ENCODE assay signal across 9 cellular contexts in the genomic region with DNA sequence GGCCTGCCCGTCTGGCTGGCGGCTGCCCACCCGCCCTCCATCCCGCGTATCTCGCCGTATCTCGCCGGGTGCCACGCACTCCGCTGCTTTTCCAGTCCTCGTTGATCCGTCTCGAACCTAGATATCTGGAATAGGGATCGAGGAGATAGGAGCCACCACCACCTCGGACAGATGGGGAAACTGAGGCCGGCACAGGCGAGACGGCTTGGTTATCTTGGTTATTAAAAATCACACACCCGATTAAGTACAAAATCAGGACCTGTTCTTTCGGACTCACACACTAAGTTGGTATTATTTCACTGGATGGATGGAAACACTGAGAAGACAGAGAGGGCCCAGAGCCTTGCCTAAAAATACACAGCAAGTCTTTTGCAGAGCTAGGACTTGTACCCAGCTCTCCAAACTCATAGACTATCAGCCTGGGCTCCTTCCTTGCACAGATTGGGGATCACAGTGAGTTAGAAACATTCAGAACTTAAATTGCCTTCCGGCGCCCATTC. TPM values are rescaled to one million over a fixed set of nuclear protein-coding genes. Genes with fewer than 3 reads are reported as not detected.
DNase-seq lines count a peak whose midpoint lies in the region; ATAC-seq lines count a peak whose summit lies in the region.
"Had no signal": no experiment of that assay in that cellular context is flagged by ENCODE, and none has a peak within 500 bp of the region (broad histone marks: within the 10 kb centered on the region; RNA-seq: fewer than 3 reads in every experiment).

No MANE protein-coding gene starts in this region.

- no peaks in the 10 kb centered on the region for H3K36me3 Mint-ChIP-seq in activated CD4-positive, alpha-beta memory T cell treated with anti-CD3 and anti-CD28 coated beads for 36 hours
- H3K36me3 Mint-ChIP-seq in stimulated activated naive B cell treated with anti-CD40 and anti-IgM and Interleukin-4, amounts not matched to agents 10 μg/mL and 1 μg/mL and 100 μg/mL, for 72 hours, result peaks cover 3 to 10% of the 10 kb centered on the region in 2 donors

- H3K4me3 ChIP-seq in iPS-18c (ENCODE audit: insufficient read depth, low read depth, low read length), result peak overlapping the region; percentile 87

- no peaks in the 10 kb centered on the region for H3K9me3 ChIP-seq in iPS-18c (ENCODE audit: control insufficient read depth, insufficient read depth, low read length)

- peak overlapping the region; percentile 91 for H3K4me3 Mint-ChIP-seq in activated CD4-positive, alpha-beta memory T cell treated with anti-CD3 and anti-CD28 coated beads for 36 hours
- H3K4me3 Mint-ChIP-seq in stimulated activated naive B cell treated with anti-CD40 and anti-IgM and Interleukin-4, amounts not matched to agents 10 μg/mL and 1 μg/mL and 100 μg/mL, for 72 hours, result peak overlapping the region; percentile 87 to 94

- H3K9me3 Mint-ChIP-seq in activated CD4-positive, alpha-beta memory T cell treated with anti-CD3 and anti-CD28 coated beads for 36 hours, result no peaks in the 10 kb centered on the region
- peaks cover 0 to 1% of the 10 kb centered on the region in 2 donors for H3K9me3 Mint-ChIP-seq in stimulated activated naive B cell treated with anti-CD40 and anti-IgM and Interleukin-4, amounts not matched to agents 10 μg/mL and 1 μg/mL and 100 μg/mL, for 72 hours

- CTCF ChIA-PET in activated CD4-positive, alpha-beta memory T cell treated with anti-CD3 and anti-CD28 coated beads for 36 hours (lab: Charles Lee), result interaction anchor here (0.8 to 7.1 kb wide), 10 partner anchors 9 to 325 kb away, joined by 3 to 172 read pairs (median 5); a partner anchor contains a TSS

- intact Hi-C loops in activated CD4-positive, alpha-beta memory T cell treated with anti-CD3 and anti-CD28 coated beads for 36 hours (cut with micrococcal nuclease), result loop anchor here (2.0 to 5.0 kb wide), 2 partner anchors 30 to 324 kb away; no protein-coding TSS in a partner anchor

- H3K27me3 Mint-ChIP-seq in activated CD4-positive, alpha-beta memory T cell treated with anti-CD3 and anti-CD28 coated beads for 36 hours, result no peaks in the 10 kb centered on the region
- no peaks in the 10 kb centered on the region for H3K27me3 Mint-ChIP-seq in stimulated activated naive B cell treated with anti-CD40 and anti-IgM and Interleukin-4, amounts not matched to agents 10 μg/mL and 1 μg/mL and 100 μg/mL, for 72 hours

- POLR2A ChIA-PET in activated CD4-positive, alpha-beta memory T cell treated with anti-CD3 and anti-CD28 coated beads for 36 hours (lab: Charles Lee), result interaction anchor here (1.2 to 2.8 kb wide), 2 partner anchors 40 to 127 kb away, joined by 9 to 21 read pairs; a partner anchor contains a TSS

- H3K4me1 Mint-ChIP-seq in activated CD4-positive, alpha-beta memory T cell treated with anti-CD3 and anti-CD28 coated beads for 36 hours (ENCODE audit: low read depth), result peaks cover 25% of the 10 kb centered on the region
- H3K4me1 Mint-ChIP-seq in stimulated activated naive B cell treated with anti-CD40 and anti-IgM and Interleukin-4, amounts not matched to agents 10 μg/mL and 1 μg/mL and 100 μg/mL, for 72 hours, result peaks cover 19 to 36% of the 10 kb centered on the region in 2 donors

- no peak for ATAC-seq in stimulated activated naive B cell treated with anti-CD40 and anti-IgM and Interleukin-4, amounts not matched to agents 10 μg/mL and 1 μg/mL and 100 μg/mL, for 72 hours (replicated peaks)
- no peak for ATAC-seq in GM19395 (IDR thresholded peaks at IDR 0.05; ENCODE audit: unreplicated experiment)

- H3K27ac Mint-ChIP-seq in activated CD4-positive, alpha-beta memory T cell treated with anti-CD3 and anti-CD28 coated beads for 36 hours, result no peak overlapping the region
- peak overlapping the region; percentile 53 for H3K27ac Mint-ChIP-seq in stimulated activated naive B cell treated with anti-CD40 and anti-IgM and Interleukin-4, amounts not matched to agents 10 μg/mL and 1 μg/mL and 100 μg/mL, for 72 hours

- DNase-seq in NCI-H748 (lab: John Stamatoyannopoulos, UW; ENCODE audit: unreplicated experiment), result peak; percentile 55
- DNase-seq in NCI-H748 treated with DMSO at 0.1 percent for 48 hours (lab: John Stamatoyannopoulos, UW), result no peak
- no peak for DNase-seq in activated CD4-positive, alpha-beta memory T cell treated with anti-CD3 and anti-CD28 coated beads for 36 hours
- DNase-seq in stimulated activated naive B cell treated with anti-CD40 and anti-IgM and Interleukin-4, amounts not matched to agents 10 μg/mL and 1 μg/mL and 100 μg/mL, for 72 hours, result no peak
- DNase-seq in NCI-H1092 (lab: John Stamatoyannopoulos, UW), result no peak
- DNase-seq in cerebellum (ENCODE audit: low spot score), result no peak

RNA-seq across cellular contexts. Expression of a gene that starts 0.7 kb away (rescaled TPM):
- total RNA-seq in activated CD4-positive, alpha-beta memory T cell treated with anti-CD3 and anti-CD28 coated beads for 36 hours, result 1 to 10 TPM; 5.9 to 6.2 TPM
- total RNA-seq in cerebellum, result 20.1 TPM

RNA-seq across cellular contexts. Expression of a gene that starts 16.6 kb away (rescaled TPM):
- not detected for total RNA-seq in activated CD4-positive, alpha-beta memory T cell treated with anti-CD3 and anti-CD28 coated beads for 36 hours
- not detected for total RNA-seq in cerebellum
- total RNA-seq: Daoy had no signal

RNA-seq across cellular contexts. Expression of a gene that starts 39.2 kb away (rescaled TPM):
- total RNA-seq in activated CD4-positive, alpha-beta memory T cell treated with anti-CD3 and anti-CD28 coated beads for 36 hours, result 1 to 10 TPM; 2.5 to 2.6 TPM
- total RNA-seq in cerebellum, result 4.8 TPM

RNA-seq across cellular contexts. Expression of a gene that starts 39.3 kb away (rescaled TPM):
- total RNA-seq in activated CD4-positive, alpha-beta memory T cell treated with anti-CD3 and anti-CD28 coated beads for 36 hours, result 10 to 100 TPM; 29.4 to 31.3 TPM
- 32.7 TPM for total RNA-seq in cerebellum
